Comparison of ENCODE assay signal across 9 cellular contexts in genomic region chr13:102869948-102870676, GRCh38. TPM values are rescaled to one million over a fixed set of nuclear protein-coding genes. Genes with fewer than 3 reads are reported as not detected.
A peak's percentile ranks its signal among the peaks of the same experiment; 100 is the strongest.
DNase-seq lines count a peak whose midpoint lies in the region; ATAC-seq, FAIRE-seq and TF ChIP-seq lines count a peak whose summit lies in the region.
"Had no signal": no experiment of that assay in that cellular context is flagged by ENCODE, and none has a peak within 500 bp of the region (broad histone marks: within the 10 kb centered on the region; RNA-seq: fewer than 3 reads in every experiment).

No MANE protein-coding gene starts in this region.

- BruUV-seq in GM12878 (replicated peaks; lab: Mats Ljungman, UMichigan): no TSS peak

- no peak for TF ChIP-seq EP300 in GM12878 (IDR thresholded peaks at IDR 0.05; ENCODE audit: borderline replicate concordance in 1 of 2, control insufficient read depth in 1 of 2, low read depth in 2 of 2, low read length in 2 of 2)

- H4K20me1 ChIP-seq in GM12878 (ENCODE audit: control insufficient read depth, insufficient read depth): no peaks in the 10 kb centered on the region

- no peak overlapping the region for H2AFZ ChIP-seq in GM12878 (ENCODE audit: control insufficient read depth, low read depth, low read length)

- no peaks in the 10 kb centered on the region for H3K4me1 ChIP-seq in GM12878 (ENCODE audit: control insufficient read depth, insufficient read depth, low read length)

- H3K27ac ChIP-seq in GM12878 (ENCODE audit: control insufficient read depth, insufficient read depth): no peak overlapping the region

- DNase-seq in Right ventricle myocardium superior: no peak
- DNase-seq in cardiac septum (ENCODE audit: low spot score): no peak
- DNase-seq in GM12878 (ENCODE audit: low read depth, low spot score): no peak
- no peak for DNase-seq in GM13976 (ENCODE audit: low spot score)
- DNase-seq in islet precursor cell: no peak
- no peak for DNase-seq in NCI-H82 treated with DMSO at 0.1 percent for 48 hours (lab: John Stamatoyannopoulos, UW; ENCODE audit: unreplicated experiment)
- no peak for DNase-seq in activated CD4-positive, alpha-beta T cell treated with anti-CD3 and anti-CD28 coated beads, Interleukin-2, amount 50 U/mL, for 1 hour

- no peak overlapping the region for H3K4me3 ChIP-seq in GM12878

- ATAC-seq in Right ventricle myocardium superior (ENCODE audit: poor library complexity): peak; percentile 11
- ATAC-seq in HG03175 (IDR thresholded peaks at IDR 0.05; ENCODE audit: unreplicated experiment): peak; percentile 17
- peak; percentile 56 for ATAC-seq in GM12878

- no peaks in the 10 kb centered on the region; the same call in 1 of the 2 replicates for H3K79me2 ChIP-seq in GM12878 (ENCODE audit: control insufficient read depth, insufficient read depth, low read length)

- SMC1A ChIA-PET in GM12878 (lab: Charles Lee; ENCODE audit: uncharacterized antibody, unreplicated experiment): interaction anchor here (0.6 to 1.8 kb wide), 24 partner anchors 11 to 858 kb away, joined by 3 to 9 read pairs (median 4); partner anchors contain the start of gene ERCC5

- intact Hi-C loops in Right ventricle myocardium superior (cut with DNase I): no loop called here
- intact Hi-C loops in cardiac septum (cut with DNase I): no loop called here
- intact Hi-C loops in GM12878 (cut with micrococcal nuclease; ENCODE audit: unreplicated experiment): no loop called here

- TF ChIP-seq CTCF in GM12878 (IDR thresholded peaks at IDR 0.05 in 2 of 3, conservative IDR thresholded peaks at IDR 0.05 in 1 of 3; ENCODE audit: control insufficient read depth in 2 of 3, extremely low read depth in 1 of 3, insufficient read depth in 1 of 3, low read depth in 3 of 3, low read length in 3 of 3): no peak
- no peak for TF ChIP-seq CTCF in GM13976 (IDR thresholded peaks at IDR 0.05; ENCODE audit: borderline replicate concordance, control extremely low read depth, extremely low read depth, insufficient read depth, missing control alignments)

- no peak for FAIRE-seq in GM12878 (lab: Jason Lieb, UNC)
- FAIRE-seq: HTR-8/SVneo had no signal

- RAD21 ChIA-PET in GM12878 (lab: Charles Lee; ENCODE audit: unreplicated experiment): interaction anchor here (0.6 to 2.1 kb wide), 18 partner anchors 8 to 320 kb away, joined by 3 to 9 read pairs (median 4); partner anchors contain the start of gene ERCC5

- 52% methylated on average over 5 of the region's 5 CpGs for WGBS in GM12878 (ENCODE audit: insufficient coverage, insufficient replicate concordance, low lambda C conversion rate, missing lambda C conversion rate)

- H3K27me3 ChIP-seq in GM12878 (replicated peaks in 1 of 2; ENCODE audit: control insufficient read depth in 2 of 2, insufficient read depth in 2 of 2, low read length in 1 of 2): no peaks in the 10 kb centered on the region

- H3K36me3 ChIP-seq in GM12878 (ENCODE audit: control insufficient read depth in 2 of 2, insufficient read depth in 2 of 2, low read length in 1 of 2): peaks cover 10 to 29% of the 10 kb centered on the region in 2 experiments

- no peak overlapping the region for H3K4me2 ChIP-seq in GM12878 (ENCODE audit: control insufficient read depth, insufficient read depth)

- CTCF ChIA-PET in GM12878 (lab: Yijun Ruan, JAX): interaction anchor here (0.7 to 2.6 kb wide), 44 partner anchors 9 to 1896 kb away, joined by 3 to 24 read pairs (median 4); partner anchors contain the start of gene ERCC5

- H3K9me3 ChIP-seq in GM12878 (replicated peaks; ENCODE audit: control insufficient read depth, insufficient read depth, low read length): no peaks in the 10 kb centered on the region

- in situ Hi-C loops in GM12878 (cut with MboI) (no loop called here), GM13976 (cut with MboI; ENCODE audit: low sequenced_read_pairs, unreplicated experiment) (no loop called here)

- TF ChIP-seq RAD21 in GM12878 (IDR thresholded peaks at IDR 0.05; ENCODE audit: insufficient read depth, low read depth, low read length): no peak

- POLR2A ChIA-PET in GM12878 (lab: Charles Lee): no interaction called here

- no peak overlapping the region for H3K9ac ChIP-seq in GM12878 (ENCODE audit: control insufficient read depth, insufficient read depth, low read length)

- TF ChIP-seq POLR2A in GM12878 (IDR thresholded peaks at IDR 0.05; ENCODE audit: low read depth, low read length): no peak

TF ChIP-seq in GM12878, 131 proteins besides CTCF, POLR2A, EP300 and RAD21:
- TF ChIP-seq, protein P1, sequence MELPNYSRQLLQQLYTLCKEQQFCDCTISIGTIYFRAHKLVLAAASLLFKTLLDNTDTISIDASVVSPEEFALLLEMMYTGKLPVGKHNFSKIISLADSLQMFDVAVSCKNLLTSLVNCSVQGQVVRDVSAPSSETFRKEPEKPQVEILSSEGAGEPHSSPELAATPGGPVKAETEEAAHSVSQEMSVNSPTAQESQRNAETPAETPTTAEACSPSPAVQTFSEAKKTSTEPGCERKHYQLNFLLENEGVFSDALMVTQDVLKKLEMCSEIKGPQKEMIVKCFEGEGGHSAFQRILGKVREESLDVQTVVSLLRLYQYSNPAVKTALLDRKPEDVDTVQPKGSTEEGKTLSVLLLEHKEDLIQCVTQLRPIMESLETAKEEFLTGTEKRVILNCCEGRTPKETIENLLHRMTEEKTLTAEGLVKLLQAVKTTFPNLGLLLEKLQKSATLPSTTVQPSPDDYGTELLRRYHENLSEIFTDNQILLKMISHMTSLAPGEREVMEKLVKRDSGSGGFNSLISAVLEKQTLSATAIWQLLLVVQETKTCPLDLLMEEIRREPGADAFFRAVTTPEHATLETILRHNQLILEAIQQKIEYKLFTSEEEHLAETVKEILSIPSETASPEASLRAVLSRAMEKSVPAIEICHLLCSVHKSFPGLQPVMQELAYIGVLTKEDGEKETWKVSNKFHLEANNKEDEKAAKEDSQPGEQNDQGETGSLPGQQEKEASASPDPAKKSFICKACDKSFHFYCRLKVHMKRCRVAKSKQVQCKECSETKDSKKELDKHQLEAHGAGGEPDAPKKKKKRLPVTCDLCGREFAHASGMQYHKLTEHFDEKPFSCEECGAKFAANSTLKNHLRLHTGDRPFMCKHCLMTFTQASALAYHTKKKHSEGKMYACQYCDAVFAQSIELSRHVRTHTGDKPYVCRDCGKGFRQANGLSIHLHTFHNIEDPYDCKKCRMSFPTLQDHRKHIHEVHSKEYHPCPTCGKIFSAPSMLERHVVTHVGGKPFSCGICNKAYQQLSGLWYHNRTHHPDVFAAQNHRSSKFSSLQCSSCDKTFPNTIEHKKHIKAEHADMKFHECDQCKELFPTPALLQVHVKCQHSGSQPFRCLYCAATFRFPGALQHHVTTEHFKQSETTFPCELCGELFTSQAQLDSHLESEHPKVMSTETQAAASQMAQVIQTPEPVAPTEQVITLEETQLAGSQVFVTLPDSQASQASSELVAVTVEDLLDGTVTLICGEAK (IDR thresholded peaks at IDR 0.05; ENCODE audit: borderline replicate concordance): no peak
- no peak for TF ChIP-seq TCF7 (IDR thresholded peaks at IDR 0.05; ENCODE audit: borderline replicate concordance)
- TF ChIP-seq TAF1 (IDR thresholded peaks at IDR 0.05; ENCODE audit: borderline replicate concordance, low read depth, low read length): no peak
- TF ChIP-seq, protein P2, sequence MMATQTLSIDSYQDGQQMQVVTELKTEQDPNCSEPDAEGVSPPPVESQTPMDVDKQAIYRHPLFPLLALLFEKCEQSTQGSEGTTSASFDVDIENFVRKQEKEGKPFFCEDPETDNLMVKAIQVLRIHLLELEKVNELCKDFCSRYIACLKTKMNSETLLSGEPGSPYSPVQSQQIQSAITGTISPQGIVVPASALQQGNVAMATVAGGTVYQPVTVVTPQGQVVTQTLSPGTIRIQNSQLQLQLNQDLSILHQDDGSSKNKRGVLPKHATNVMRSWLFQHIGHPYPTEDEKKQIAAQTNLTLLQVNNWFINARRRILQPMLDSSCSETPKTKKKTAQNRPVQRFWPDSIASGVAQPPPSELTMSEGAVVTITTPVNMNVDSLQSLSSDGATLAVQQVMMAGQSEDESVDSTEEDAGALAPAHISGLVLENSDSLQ (IDR thresholded peaks at IDR 0.05): peak; percentile 59; the same call in 1 of the 2 replicates

RNA-seq across cellular contexts. Expression of gene ERCC5, which starts 24.3 kb away (rescaled TPM):
- total RNA-seq in Right ventricle myocardium superior: 25.7 TPM
- 36.5 TPM for total RNA-seq in cardiac septum
- total RNA-seq in GM12878 (2013; cell fraction: nucleolus; rRNA removed): 108 and 114 TPM in 2 replicates
- total RNA-seq in GM12878 (2014; rRNA removed): 42.0 and 53.0 TPM in 2 replicates
- 58.9 and 62.8 TPM in 2 replicates for total RNA-seq in GM12878 (2014; rRNA removed; fragmentation: Illumina TruSeq; extraction: Trizol)
- 38.6 and 39.1 TPM in 2 replicates for total RNA-seq in GM12878 (2021)
- 18.9 TPM for polyA plus RNA-seq in GM12878 (2011; ENCODE audit: low read depth)
- polyA plus RNA-seq in GM12878 (2011; rRNA removed): 44.5 and 58.3 TPM in 2 replicates
- polyA plus RNA-seq in GM12878 (2011; cell fraction: cytosol; rRNA removed): 20.4 and 24.8 TPM in 2 replicates
- 78.2 and 96.2 TPM in 2 replicates for polyA plus RNA-seq in GM12878 (2011; cell fraction: nucleus; rRNA removed)
- 30.0 and 48.1 TPM in 2 replicates for polyA plus RNA-seq in GM12878 (2012)
- 59.2 and 67.2 TPM in 2 replicates for polyA plus RNA-seq in GM12878 (2014; fragmentation: Illumina TruSeq; extraction: Trizol)
- 10 to 100 TPM; 11.7 to 24.3 TPM for polyA plus RNA-seq in GM12878 (2014; fragmentation: Nextera tagmentation; extraction: Ambion mirVana)
- 43.9 and 47.0 TPM in 2 replicates for polyA plus RNA-seq in GM12878 (2014; rRNA removed)
- 10 to 100 TPM; 38.3 to 41.2 TPM for polyA plus RNA-seq in GM12878 (2016; fragmentation: Nextera tagmentation; extraction: Ambion mirVana)
- 21.5 and 22.9 TPM in 2 replicates for polyA minus RNA-seq in GM12878 (2011; rRNA and poly(A)+ RNA removed)
- 14.2 and 18.8 TPM in 2 replicates for polyA minus RNA-seq in GM12878 (2011; cell fraction: cytosol; rRNA and poly(A)+ RNA removed)
- 43.6 and 49.2 TPM in 2 replicates for polyA minus RNA-seq in GM12878 (2011; cell fraction: nucleus; rRNA and poly(A)+ RNA removed)
